In the genomic region with DNA sequence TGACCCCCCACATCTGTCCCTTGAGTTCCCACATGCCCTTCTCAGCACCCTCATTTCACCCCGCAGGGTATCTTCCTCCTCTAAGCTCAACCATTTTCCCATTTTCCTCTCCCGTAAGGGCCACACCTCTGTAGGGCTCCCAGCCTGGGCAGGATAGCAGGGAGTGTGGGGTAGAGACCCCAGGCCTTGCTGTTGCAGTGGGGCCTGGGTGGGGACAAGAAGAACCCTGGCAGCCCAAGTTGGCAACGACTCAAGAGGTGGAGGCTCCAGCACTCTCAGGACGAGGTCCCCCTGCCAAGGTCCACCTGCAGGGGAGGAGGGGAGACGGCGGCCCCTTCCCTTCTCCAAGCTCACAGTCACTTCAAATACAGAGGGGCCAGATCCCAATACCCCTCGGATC, we compare ENCODE assay signal across 8 cellular contexts. TPM values are rescaled to one million over a fixed set of nuclear protein-coding genes. Genes with fewer than 3 reads are reported as not detected.
DNase-seq lines count a peak whose midpoint lies in the region; FAIRE-seq and TF ChIP-seq lines count a peak whose summit lies in the region.
"Had no signal": no experiment of that assay in that cellular context is flagged by ENCODE, and none has a peak within 500 bp of the region (broad histone marks: within the 10 kb centered on the region; RNA-seq: fewer than 3 reads in every experiment).

No MANE protein-coding gene starts in this region.

- in situ Hi-C loops in HAP-1 (cut with MboI; ENCODE audit: low sequenced_read_pairs): no loop called here

- intact Hi-C loops in activated T-helper 1 cell treated with anti-CD3 and anti-CD28 coated beads, Interleukin-12 subunit alpha, Interleukin-12 subunit beta, Interleukin-2, Interleukin-4 antibody, amounts not matched to agents 30 ng/mL and 10 ng/mL and 1 ng/mL, durations not matched to agents 14 hours and 24 hours and 36 hours (cut with micrococcal nuclease): loop anchor here (2.0 kb wide), 1 partner anchor 103 kb away; no protein-coding TSS in a partner anchor

- H3K4me3 Mint-ChIP-seq in activated T-helper 1 cell treated with anti-CD3 and anti-CD28 coated beads, Interleukin-12 subunit alpha, Interleukin-12 subunit beta, Interleukin-2, Interleukin-4 antibody, amounts not matched to agents 30 ng/mL and 10 ng/mL and 1 ng/mL, durations not matched to agents 14 hours and 24 hours and 36 hours: peak overlapping the region; percentile 78

- H3K27me3 ChIP-seq in H7 (ENCODE audit: control insufficient read depth, insufficient read depth, low read length): no peaks in the 10 kb centered on the region; the same call in 1 of the 2 replicates
- H3K27me3 ChIP-seq in iPS-20b (ENCODE audit: insufficient read depth, low read length): peaks cover 21% of the 10 kb centered on the region
- no peaks in the 10 kb centered on the region for H3K27me3 ChIP-seq in smooth muscle cell (ENCODE audit: low read depth)
- peaks cover 20% of the 10 kb centered on the region for H3K27me3 ChIP-seq in HAP-1 (ENCODE audit: low read depth)

- no peaks in the 10 kb centered on the region for H4K20me1 ChIP-seq in smooth muscle cell (ENCODE audit: low read depth)

- H3K27ac ChIP-seq in iPS-20b (ENCODE audit: low read length): no peak overlapping the region
- H3K27ac ChIP-seq in smooth muscle cell (ENCODE audit: low read depth): peak overlapping the region; percentile 88

- peaks cover 20% of the 10 kb centered on the region for H3K27me3 Mint-ChIP-seq in activated T-helper 1 cell treated with anti-CD3 and anti-CD28 coated beads, Interleukin-12 subunit alpha, Interleukin-12 subunit beta, Interleukin-2, Interleukin-4 antibody, amounts not matched to agents 30 ng/mL and 10 ng/mL and 1 ng/mL, durations not matched to agents 14 hours and 24 hours and 36 hours (ENCODE audit: insufficient read depth)

- H3K27ac Mint-ChIP-seq in activated T-helper 1 cell treated with anti-CD3 and anti-CD28 coated beads, Interleukin-12 subunit alpha, Interleukin-12 subunit beta, Interleukin-2, Interleukin-4 antibody, amounts not matched to agents 30 ng/mL and 10 ng/mL and 1 ng/mL, durations not matched to agents 14 hours and 24 hours and 36 hours: no peak overlapping the region

- TF ChIP-seq POLR2A in GM12891 (IDR thresholded peaks at IDR 0.05; ENCODE audit: low read depth, low read length): no peak

- H3K79me2 ChIP-seq in smooth muscle cell (ENCODE audit: low read depth): peaks cover 50% of the 10 kb centered on the region

- TF ChIP-seq CTCF in smooth muscle cell (IDR thresholded peaks at IDR 0.05; ENCODE audit: borderline replicate concordance, insufficient read depth, poor library complexity, severe bottlenecking): no peak

- no peak for FAIRE-seq in GM12891 (lab: Jason Lieb, UNC)

- H3K9ac ChIP-seq in iPS-20b (ENCODE audit: low read depth, low read length): no peak overlapping the region
- H3K9ac ChIP-seq in smooth muscle cell (ENCODE audit: low read depth): peak overlapping the region; percentile 35

- peak; percentile 61 for DNase-seq in H7
- no peak for DNase-seq in activated T-helper 1 cell treated with anti-CD3 and anti-CD28 coated beads, Interleukin-12 subunit alpha, Interleukin-12 subunit beta, Interleukin-2, Interleukin-4 antibody, amounts not matched to agents 30 ng/mL and 10 ng/mL and 1 ng/mL, durations not matched to agents 14 hours and 24 hours and 36 hours (ENCODE audit: low spot score)
- DNase-seq in smooth muscle cell (lab: John Stamatoyannopoulos, UW; ENCODE audit: unreplicated experiment): no peak
- DNase-seq in EL: no peak
- DNase-seq in GM12891 (ENCODE audit: insufficient read length, low spot score): no peak
- DNase-seq in HAP-1 (ENCODE audit: low spot score in 2 of 2): no peak
- DNase-seq: effector CD8-positive, alpha-beta T cell had no signal

- WGBS in smooth muscle cell (ENCODE audit: low lambda C conversion rate): 71% methylated on average over 7 of the region's 7 CpGs

- no peaks in the 10 kb centered on the region for H3K9me3 Mint-ChIP-seq in activated T-helper 1 cell treated with anti-CD3 and anti-CD28 coated beads, Interleukin-12 subunit alpha, Interleukin-12 subunit beta, Interleukin-2, Interleukin-4 antibody, amounts not matched to agents 30 ng/mL and 10 ng/mL and 1 ng/mL, durations not matched to agents 14 hours and 24 hours and 36 hours

- no peak overlapping the region for H2AFZ ChIP-seq in smooth muscle cell (ENCODE audit: low read depth)

- H3K4me1 Mint-ChIP-seq in activated T-helper 1 cell treated with anti-CD3 and anti-CD28 coated beads, Interleukin-12 subunit alpha, Interleukin-12 subunit beta, Interleukin-2, Interleukin-4 antibody, amounts not matched to agents 30 ng/mL and 10 ng/mL and 1 ng/mL, durations not matched to agents 14 hours and 24 hours and 36 hours (ENCODE audit: low read depth): peaks cover 18% of the 10 kb centered on the region

- peaks cover 34% of the 10 kb centered on the region for H3F3A ChIP-seq in smooth muscle cell (ENCODE audit: low read depth)

- H3K4me1 ChIP-seq in iPS-20b (ENCODE audit: insufficient read depth, low read length) (peaks cover 28% of the 10 kb centered on the region), smooth muscle cell (ENCODE audit: low read depth) (peaks cover 50% of the 10 kb centered on the region), HAP-1 (peaks cover 2% of the 10 kb centered on the region; the same call in 1 of the 2 replicates)

- H3K36me3 ChIP-seq in H7 (replicated peaks; ENCODE audit: control insufficient read depth, insufficient read depth, low read length): no peaks in the 10 kb centered on the region
- no peaks in the 10 kb centered on the region for H3K36me3 ChIP-seq in iPS-20b (ENCODE audit: insufficient read depth, low read depth, low read length)
- no peaks in the 10 kb centered on the region for H3K36me3 ChIP-seq in smooth muscle cell (ENCODE audit: low read depth)
- no peaks in the 10 kb centered on the region for H3K36me3 ChIP-seq in HAP-1 (replicated peaks)

- H3K9me3 ChIP-seq in iPS-20b (ENCODE audit: insufficient read depth, low read depth, low read length): no peaks in the 10 kb centered on the region
- H3K9me3 ChIP-seq in smooth muscle cell (replicated peaks; ENCODE audit: low read depth): no peaks in the 10 kb centered on the region
- H3K9me3 ChIP-seq in HAP-1: no peaks in the 10 kb centered on the region

- H3K4me3 ChIP-seq in H7 (ENCODE audit: insufficient read depth, low read depth, low read length): no peak overlapping the region
- peak overlapping the region; percentile 62; the same call in 1 of the 2 replicates for H3K4me3 ChIP-seq in iPS-20b (ENCODE audit: low read length)
- H3K4me3 ChIP-seq in smooth muscle cell: peak overlapping the region; percentile 55
- no peak overlapping the region for H3K4me3 ChIP-seq in HAP-1

- H3K36me3 Mint-ChIP-seq in activated T-helper 1 cell treated with anti-CD3 and anti-CD28 coated beads, Interleukin-12 subunit alpha, Interleukin-12 subunit beta, Interleukin-2, Interleukin-4 antibody, amounts not matched to agents 30 ng/mL and 10 ng/mL and 1 ng/mL, durations not matched to agents 14 hours and 24 hours and 36 hours (ENCODE audit: low read depth): no peaks in the 10 kb centered on the region

- H3K4me2 ChIP-seq in smooth muscle cell: peak overlapping the region; percentile 87

TF ChIP-seq in GM12891, 5 proteins besides CTCF, POLR2A, EP300 and RAD21:
- TF ChIP-seq POLR2AphosphoS5 (IDR thresholded peaks at IDR 0.05; ENCODE audit: low read depth, low read length) (no peak), TAF1 (IDR thresholded peaks at IDR 0.05; ENCODE audit: low read depth, low read length) (no peak), SPI1 (IDR thresholded peaks at IDR 0.05; ENCODE audit: low read depth, low read length) (no peak), POU2F2 (IDR thresholded peaks at IDR 0.05; ENCODE audit: low read depth, low read length) (no peak), PAX5 (IDR thresholded peaks at IDR 0.05; ENCODE audit: insufficient read depth, low read length, severe bottlenecking) (no peak)

RNA-seq across cellular contexts. Expression of a gene that starts 2.0 kb away (rescaled TPM):
- total RNA-seq in H7 (2014; rRNA removed; shearing (Covaris generic)): 7.3 and 7.5 TPM in 2 replicates
- 0.21 and 0.47 TPM in 2 replicates for total RNA-seq in activated T-helper 1 cell treated with anti-CD3 and anti-CD28 coated beads, Interleukin-12 subunit alpha, Interleukin-12 subunit beta, Interleukin-2, Interleukin-4 antibody, amounts not matched to agents 30 ng/mL and 10 ng/mL and 1 ng/mL, durations not matched to agents 14 hours and 24 hours and 36 hours
- 1.9 and 7.4 TPM in 2 replicates for total RNA-seq in smooth muscle cell
- 4.8 and 14.4 TPM in 2 replicates for polyA plus RNA-seq in smooth muscle cell
- polyA plus RNA-seq in GM12891 (2012; ENCODE audit: low read depth, missing spikeins): 0.14 TPM

Comparison
In these comparisons a context has a peak if more than half of its experiments do, and no peak if none do; other contexts are left out.
1. H3K4me3 ChIP-seq: peak in iPS-20b (single experiment) and smooth muscle cell (single experiment); none in H7 (single experiment) and HAP-1 (single experiment).